ENCODE assay signal across 1 cellular context in genomic region chr4:154492288-154492687, GRCh38.
TF ChIP-seq lines count a peak whose summit lies in the region.

No MANE protein-coding gene starts in this region.

TF ChIP-seq in GM12878, 131 proteins besides CTCF, POLR2A, EP300 and RAD21:
- TF ChIP-seq SMARCA5 (IDR thresholded peaks at IDR 0.05), result no peak
- no peak for TF ChIP-seq NFIC (IDR thresholded peaks at IDR 0.05; ENCODE audit: low read depth, low read length)
- TF ChIP-seq HCFC1 (IDR thresholded peaks at IDR 0.05; ENCODE audit: low read length), result no peak
- TF ChIP-seq CUX1 (IDR thresholded peaks at IDR 0.05; ENCODE audit: insufficient replicate concordance, low read depth, low read length), result no peak
- TF ChIP-seq POLR2AphosphoS5 (IDR thresholded peaks at IDR 0.05; ENCODE audit: low read length), result no peak
- TF ChIP-seq TCF3 (IDR thresholded peaks at IDR 0.05; ENCODE audit: borderline replicate concordance, insufficient read depth, low read depth, low read length), result no peak
- TF ChIP-seq NR2C2 (IDR thresholded peaks at IDR 0.05; ENCODE audit: borderline replicate concordance, control insufficient read depth, insufficient read length, low read depth), result no peak
- TF ChIP-seq RUNX3 (IDR thresholded peaks at IDR 0.05; ENCODE audit: low read length), result no peak
- no peak for TF ChIP-seq PML (IDR thresholded peaks at IDR 0.05; ENCODE audit: low read length)
- TF ChIP-seq ATF2 (IDR thresholded peaks at IDR 0.05; ENCODE audit: low read length), result no peak
- no peak for TF ChIP-seq NFXL1 (IDR thresholded peaks at IDR 0.05; ENCODE audit: borderline replicate concordance)
- no peak for TF ChIP-seq CHD4 (IDR thresholded peaks at IDR 0.05)
- no peak for TF ChIP-seq RCOR1 (conservative IDR thresholded peaks at IDR 0.05; ENCODE audit: low read depth, low read length)
- TF ChIP-seq RAD51 (IDR thresholded peaks at IDR 0.05), result no peak
- no peak for TF ChIP-seq FOXK2 (IDR thresholded peaks at IDR 0.05)
- TF ChIP-seq ZNF24 (IDR thresholded peaks at IDR 0.05), result no peak
- TF ChIP-seq SIN3A (IDR thresholded peaks at IDR 0.05; ENCODE audit: low read depth, low read length), result no peak
- TF ChIP-seq HSF1 (IDR thresholded peaks at IDR 0.05; ENCODE audit: low read depth, low read length), result no peak
